ENCODE assay signal across 15 cellular contexts in genomic region chr11:115290479-115291390, GRCh38.
DNase-seq lines count a peak whose midpoint lies in the region; ATAC-seq and TF ChIP-seq lines count a peak whose summit lies in the region.
"Had no signal": no experiment of that assay in that cellular context is flagged by ENCODE, and none has a peak within 500 bp of the region (broad histone marks: within the 10 kb centered on the region; RNA-seq: fewer than 3 reads in every experiment).

No MANE protein-coding gene starts in this region.

- H3K27me3 Mint-ChIP-seq in glutamatergic neuron (ENCODE audit: unreplicated experiment) (peaks cover 19% of the 10 kb centered on the region), endodermal cell (ENCODE audit: insufficient read depth) (no peaks in the 10 kb centered on the region)

- H3K36me3 Mint-ChIP-seq in glutamatergic neuron (ENCODE audit: unreplicated experiment) (peaks cover 4% of the 10 kb centered on the region), endodermal cell (ENCODE audit: low read depth) (no peaks in the 10 kb centered on the region)
- H3K36me3 Mint-ChIP-seq: CD4-positive, alpha-beta memory T cell had no signal

- H3K27me3 ChIP-seq in right atrium auricular region, result no peaks in the 10 kb centered on the region
- H3K27me3 ChIP-seq in endodermal cell (ENCODE audit: control insufficient read depth, insufficient read depth, low read length, poor library complexity, severe bottlenecking), result no peaks in the 10 kb centered on the region
- H3K27me3 ChIP-seq: right lobe of liver had no signal

- WGBS in endodermal cell (ENCODE audit: insufficient coverage in 1 of 2, insufficient read length in 1 of 2), 2 experiments, result 91 to 94% methylated on average over 6 to 7 of the region's 7 CpGs

- H3K9ac ChIP-seq in endodermal cell (ENCODE audit: extremely low read depth, low read length, poor library complexity, severe bottlenecking), result no peak overlapping the region

- H3K36me3 ChIP-seq in right atrium auricular region (no peaks in the 10 kb centered on the region), endodermal cell (ENCODE audit: control insufficient read depth, insufficient read depth, low read length) (no peaks in the 10 kb centered on the region)
- H3K36me3 ChIP-seq: right lobe of liver had no signal

- peaks cover 53% of the 10 kb centered on the region for H3K9me3 Mint-ChIP-seq in glutamatergic neuron (ENCODE audit: unreplicated experiment)
- H3K9me3 Mint-ChIP-seq in endodermal cell, result no peaks in the 10 kb centered on the region
- H3K9me3 Mint-ChIP-seq: CD4-positive, alpha-beta memory T cell had no signal

- no peak for TF ChIP-seq CTCF in right atrium auricular region (IDR thresholded peaks at IDR 0.05)
- no peak for TF ChIP-seq CTCF in glutamatergic neuron (IDR thresholded peaks at IDR 0.05; ENCODE audit: partially characterized antibody, unreplicated experiment)
- no peak for TF ChIP-seq CTCF in GM10266 (IDR thresholded peaks at IDR 0.05; ENCODE audit: control insufficient read depth, insufficient read depth, low read depth, missing control alignments)
- no peak for TF ChIP-seq CTCF in endodermal cell (conservative IDR thresholded peaks at IDR 0.05)

- H3K4me1 ChIP-seq in right atrium auricular region, result peaks cover 0 to 21% of the 10 kb centered on the region in 2 donors
- H3K4me1 ChIP-seq in endodermal cell (ENCODE audit: control insufficient read depth, insufficient read depth, low read length), result no peaks in the 10 kb centered on the region

- H3K27ac ChIP-seq in right atrium auricular region (no peak overlapping the region), endodermal cell (ENCODE audit: low read depth, low read length) (no peak overlapping the region)
- H3K27ac ChIP-seq: right lobe of liver had no signal

- H3K9me3 ChIP-seq in right atrium auricular region (no peaks in the 10 kb centered on the region), endodermal cell (ENCODE audit: control insufficient read depth, low read length) (no peaks in the 10 kb centered on the region)
- H3K9me3 ChIP-seq: right lobe of liver had no signal

- H3K4me1 Mint-ChIP-seq in glutamatergic neuron (ENCODE audit: low read depth, unreplicated experiment) (peaks cover 60% of the 10 kb centered on the region), endodermal cell (peaks cover 15% of the 10 kb centered on the region)
- H3K4me1 Mint-ChIP-seq: CD4-positive, alpha-beta memory T cell had no signal

- intact Hi-C loops in left ventricle myocardium superior (cut with micrococcal nuclease), result no loop called here

- peak overlapping the region; percentile 30 for H3K4me3 Mint-ChIP-seq in glutamatergic neuron (ENCODE audit: unreplicated experiment)
- no peak overlapping the region for H3K4me3 Mint-ChIP-seq in endodermal cell
- H3K4me3 Mint-ChIP-seq: CD4-positive, alpha-beta memory T cell had no signal

- peak overlapping the region; percentile 65 for H3K27ac Mint-ChIP-seq in glutamatergic neuron (ENCODE audit: unreplicated experiment)
- no peak overlapping the region for H3K27ac Mint-ChIP-seq in endodermal cell
- H3K27ac Mint-ChIP-seq: CD4-positive, alpha-beta memory T cell had no signal

- H3K4me3 ChIP-seq in right atrium auricular region, result no peak overlapping the region
- no peak overlapping the region for H3K4me3 ChIP-seq in endodermal cell (ENCODE audit: low read length)
- H3K4me3 ChIP-seq: right lobe of liver had no signal

- DNase-seq in left ventricle myocardium superior (no peak), right atrium auricular region (ENCODE audit: low spot score) (no peak), NCI-H2227 (lab: John Stamatoyannopoulos, UW; ENCODE audit: unreplicated experiment) (peak; percentile 26), glutamatergic neuron (no peak), GM10266 (ENCODE audit: extremely low spot score) (no peak), endodermal cell (no peak), NCI-H446 treated with DMSO at 0.1 percent for 48 hours (lab: John Stamatoyannopoulos, UW) (no peak), HuH-7 (ENCODE audit: low spot score) (no peak)
- DNase-seq: CD4-positive, alpha-beta memory T cell; effector memory CD4-positive, alpha-beta T cell; hippocampal formation; Karpas-422; NCI-H1694 treated with DMSO at 0.1 percent for 48 hours; right lobe of liver had no signal

- ATAC-seq in left ventricle myocardium superior, result peak; percentile 56
- ATAC-seq: HCT116, right lobe of liver had no signal
